In genomic region chr20:41232971-41233926, GRCh38 we compare ENCODE assay signal across 8 cellular contexts.
A peak's percentile ranks its signal among the peaks of the same experiment; 100 is the strongest.
DNase-seq lines count a peak whose midpoint lies in the region; ATAC-seq, FAIRE-seq and TF ChIP-seq lines count a peak whose summit lies in the region.

No MANE protein-coding gene starts in this region.

- H3K9ac ChIP-seq in kidney (ENCODE audit: low read length in 2 of 2) = peak overlapping the region in 1 of 2 donors; percentile 51

- H3K9me3 ChIP-seq in kidney (ENCODE audit: control insufficient read depth in 1 of 2, low read length in 2 of 2) = no peaks in the 10 kb centered on the region
- H3K9me3 ChIP-seq in suprapubic skin = no peaks in the 10 kb centered on the region

- H3K4me1 ChIP-seq in kidney (ENCODE audit: control insufficient read depth in 1 of 2, insufficient read depth in 1 of 2, low read depth in 1 of 2, low read length in 2 of 2) (peaks cover 18 to 24% of the 10 kb centered on the region in 2 donors), suprapubic skin (peaks cover 42% of the 10 kb centered on the region)

- intact Hi-C loops in kidney (cut with DNase I) = loop anchor here (10.0 kb wide), 1 partner anchor 58 kb away; no protein-coding TSS in a partner anchor

- in situ Hi-C loops in astrocyte of the cerebellum (cut with HindIII; ENCODE audit: low sequenced_read_pairs) = no loop called here

- no peak for TF ChIP-seq EP300 in suprapubic skin (IDR thresholded peaks at IDR 0.05)

- H3K4me3 ChIP-seq in astrocyte of the cerebellum (ENCODE audit: low read depth, low read length) (no peak overlapping the region), kidney (ENCODE audit: low read length in 2 of 2) (peak overlapping the region; percentile 4 to 6), suprapubic skin (peak overlapping the region; percentile 28)

- H3K27me3 ChIP-seq in suprapubic skin = no peaks in the 10 kb centered on the region

- no peak for ATAC-seq in GM18861 (IDR thresholded peaks at IDR 0.05; ENCODE audit: unreplicated experiment)

- FAIRE-seq in kidney (lab: Jason Lieb, UNC) = no peak

- TF ChIP-seq POLR2A in suprapubic skin (IDR thresholded peaks at IDR 0.05) = no peak

- DNase-seq in HT1080 (ENCODE audit: low read depth) (peak; percentile 85), astrocyte of the cerebellum (ENCODE audit: low read depth) (peak; percentile 55), kidney (no peak), suprapubic skin (ENCODE audit: low spot score in 2 of 2) (no peak), NCI-H146 (lab: John Stamatoyannopoulos, UW) (no peak)
- no peak for DNase-seq in stimulated activated CD4-positive, alpha-beta T cell treated with anti-CD3 and anti-CD28 coated beads, Interleukin-4, amount 100 ng/mL, for 1 hour
- no peak for DNase-seq in activated naive CD4-positive, alpha-beta T cell treated with anti-CD3 and anti-CD28 coated beads, Interleukin-2, amount 50 U/mL, for 16 hours

- peak overlapping the region; percentile 43 to 54 for H3K27ac ChIP-seq in kidney (ENCODE audit: low read depth in 2 of 2, low read length in 2 of 2)
- H3K27ac ChIP-seq in suprapubic skin = peak overlapping the region; percentile 93

- TF ChIP-seq CTCF in astrocyte of the cerebellum (IDR thresholded peaks at IDR 0.05; ENCODE audit: low read depth, low read length, missing control alignments) (no peak), kidney (IDR thresholded peaks at IDR 0.05; ENCODE audit: borderline replicate concordance, extremely low read depth, insufficient read depth) (no peak), suprapubic skin (IDR thresholded peaks at IDR 0.05) (no peak)

- H3K36me3 ChIP-seq in kidney (ENCODE audit: control insufficient read depth in 1 of 2, insufficient read depth in 2 of 2, low read length in 2 of 2) (no peaks in the 10 kb centered on the region), suprapubic skin (no peaks in the 10 kb centered on the region)

- 36% methylated on average over 6 of the region's 6 CpGs for WGBS in suprapubic skin

Comparison
In these comparisons a context has a peak if more than half of its experiments do, and no peak if none do; other contexts are left out.
1. DNase-seq: peak in HT1080 (single experiment) and astrocyte of the cerebellum (single experiment); none in kidney (single experiment), suprapubic skin (0 of 2), stimulated activated CD4-positive, alpha-beta T cell treated with anti-CD3 and anti-CD28 coated beads, Interleukin-4, amount 100 ng/mL, for 1 hour (single experiment), activated naive CD4-positive, alpha-beta T cell treated with anti-CD3 and anti-CD28 coated beads, Interleukin-2, amount 50 U/mL, for 16 hours (single experiment) and NCI-H146 (single experiment).